8 cellular contexts compared by ENCODE assay signal in the genomic region with DNA sequence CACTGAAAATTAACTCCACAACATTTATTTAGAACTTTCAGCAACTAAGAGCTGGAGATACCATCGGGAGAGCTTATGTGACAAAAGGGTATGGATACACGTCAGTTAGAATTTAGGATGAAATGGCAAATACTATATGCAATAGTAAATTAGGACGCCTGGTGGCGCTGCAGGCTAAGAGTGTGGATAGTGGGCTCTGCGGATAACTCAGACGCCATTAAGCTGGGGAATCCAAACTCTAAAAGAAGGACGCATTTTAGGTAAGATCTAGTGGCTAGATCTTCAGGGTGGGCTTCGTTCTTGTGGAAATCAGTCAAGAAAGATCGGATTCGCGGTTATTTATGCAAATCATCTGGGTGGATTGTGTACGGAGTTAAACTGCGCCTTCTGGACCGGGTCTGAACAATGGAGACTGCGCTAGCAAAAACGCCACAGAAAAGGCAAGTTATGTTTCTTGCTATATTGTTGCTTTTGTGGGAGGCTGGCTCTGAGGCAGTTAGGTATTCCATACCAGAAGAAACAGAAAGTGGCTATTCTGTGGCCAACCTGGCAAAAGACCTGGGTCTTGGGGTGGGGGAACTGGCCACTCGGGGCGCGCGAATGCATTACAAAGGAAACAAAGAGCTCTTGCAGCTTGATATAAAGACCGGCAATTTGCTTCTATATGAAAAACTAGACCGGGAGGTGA. TPM values are rescaled to one million over a fixed set of nuclear protein-coding genes. Genes with fewer than 3 reads are reported as not detected.
A peak's percentile ranks its signal among the peaks of the same experiment; 100 is the strongest.
DNase-seq lines count a peak whose midpoint lies in the region; ATAC-seq and TF ChIP-seq lines count a peak whose summit lies in the region.

A gene (plus strand): TSS at position 177 of the 688 bp plus-strand sequence. CDS start 229 bp downstream, at position 406.

- no peaks in the 10 kb centered on the region for H3K36me3 Mint-ChIP-seq in activated T-helper 17 cell treated with anti-CD3 and anti-CD28 coated beads, Interleukin-2, amount 50 U/mL, for 72 hours (ENCODE audit: low read depth)

- H3K4me1 ChIP-seq in tibial artery, result no peaks in the 10 kb centered on the region

- POLR2A ChIA-PET in BJ (lab: Charles Lee), result no interaction called here

- H3K36me3 ChIP-seq in BJ (ENCODE audit: control insufficient read depth, insufficient read depth, low read length) (no peaks in the 10 kb centered on the region), tibial artery (peaks cover 0 to 10% (median 1%) of the 10 kb centered on the region in 3 donors)

- H3K27ac ChIP-seq in tibial artery, result no peak within 1 kb of the TSS

- CTCF ChIA-PET in BJ (lab: Yijun Ruan, JAX), result no interaction called here

- intact Hi-C loops in tibial artery (cut with DNase I; ENCODE audit: low total_unique reads), result no loop called here

- peaks cover 5% of the 10 kb centered on the region for H3K27me3 Mint-ChIP-seq in activated T-helper 17 cell treated with anti-CD3 and anti-CD28 coated beads, Interleukin-2, amount 50 U/mL, for 72 hours

- DNase-seq in BJ (ENCODE audit: low read depth), result no peak
- peak; percentile 60 for DNase-seq in HuH-7.5 (ENCODE audit: low spot score)
- peak; percentile 67 for DNase-seq in iPS-NIHi7 (ENCODE audit: extremely low spot score)
- DNase-seq in tibial artery, result no peak
- DNase-seq in putamen (ENCODE audit: low spot score), result no peak

- peaks cover 19% of the 10 kb centered on the region for H3K9me3 Mint-ChIP-seq in activated T-helper 17 cell treated with anti-CD3 and anti-CD28 coated beads, Interleukin-2, amount 50 U/mL, for 72 hours

- ATAC-seq in activated T-helper 17 cell treated with anti-CD3 and anti-CD28 coated beads, Interleukin-2, amount 50 U/mL, for 72 hours (replicated peaks), result no peak
- ATAC-seq in HG03139 (IDR thresholded peaks at IDR 0.05; ENCODE audit: unreplicated experiment) (no peak), GM18861 (IDR thresholded peaks at IDR 0.05; ENCODE audit: unreplicated experiment) (no peak)

- H3K4me1 Mint-ChIP-seq in activated T-helper 17 cell treated with anti-CD3 and anti-CD28 coated beads, Interleukin-2, amount 50 U/mL, for 72 hours, result no peaks in the 10 kb centered on the region

- H3K4me3 Mint-ChIP-seq in activated T-helper 17 cell treated with anti-CD3 and anti-CD28 coated beads, Interleukin-2, amount 50 U/mL, for 72 hours, result peak within 1 kb of the TSS; percentile 57

- TF ChIP-seq CTCF in BJ (IDR thresholded peaks at IDR 0.05; ENCODE audit: insufficient read depth, low read depth, low read length) (peak; percentile 24), tibial artery (IDR thresholded peaks at IDR 0.05) (peak in 1 of 2 experiments; percentile 20)

- H3K27me3 ChIP-seq in BJ (ENCODE audit: control insufficient read depth, insufficient read depth, low read length) (no peaks in the 10 kb centered on the region), tibial artery (no peaks in the 10 kb centered on the region)

- H3K4me3 ChIP-seq in BJ (ENCODE audit: low read depth, low read length) (peak within 1 kb of the TSS; percentile 20; the same call in 1 of the 2 replicates), tibial artery (peak within 1 kb of the TSS; percentile 34 to 45)

- no peak within 1 kb of the TSS for H3K27ac Mint-ChIP-seq in activated T-helper 17 cell treated with anti-CD3 and anti-CD28 coated beads, Interleukin-2, amount 50 U/mL, for 72 hours

- peaks cover 5 to 78% (median 64%) of the 10 kb centered on the region in 3 donors for H3K9me3 ChIP-seq in tibial artery

RNA-seq across cellular contexts. Expression of the gene that starts here (rescaled TPM):
- polyA plus RNA-seq in BJ (2011; rRNA removed), result 0.18 and 0.22 TPM in 2 replicates
- 0.05 TPM in 1 of 2 replicates, not detected in the other for polyA minus RNA-seq in BJ (2011; rRNA and poly(A)+ RNA removed)
- not detected for total RNA-seq in activated T-helper 17 cell treated with anti-CD3 and anti-CD28 coated beads, Interleukin-2, amount 50 U/mL, for 72 hours

Comparison
In these comparisons a context has a peak if more than half of its experiments do, and no peak if none do; other contexts are left out.
1. DNase-seq: peak in HuH-7.5 (single experiment) and iPS-NIHi7 (single experiment); none in BJ (single experiment), tibial artery (0 of 2) and putamen (single experiment).